8 cellular contexts compared by ENCODE assay signal in genomic region chr22:20131593-20131855, GRCh38. TPM values are rescaled to one million over a fixed set of nuclear protein-coding genes. Genes with fewer than 3 reads are reported as not detected.
A peak's percentile ranks its signal among the peaks of the same experiment; 100 is the strongest.
DNase-seq lines count a peak whose midpoint lies in the region; ATAC-seq and TF ChIP-seq lines count a peak whose summit lies in the region.

Gene ZDHHC8 (plus strand): TSS chr22:20131804. CDS start chr22:20131948, 144 bp downstream.

- H3K27me3 Mint-ChIP-seq in activated B cell treated with CpG ODN at 0.5 μM for 24 hours: no peaks in the 10 kb centered on the region
- H3K27me3 Mint-ChIP-seq in effector memory CD8-positive, alpha-beta T cell: no peaks in the 10 kb centered on the region

- no peak for DNase-seq in GM12864 (ENCODE audit: low read depth)
- DNase-seq in activated B cell treated with CpG ODN at 0.5 μM for 24 hours: no peak
- peak in 1 of 3 experiments; percentile 19 for DNase-seq in effector memory CD8-positive, alpha-beta T cell
- no peak for DNase-seq in SK-N-DZ (ENCODE audit: low spot score)

- no peak within 1 kb of the TSS for H3K27ac Mint-ChIP-seq in activated B cell treated with CpG ODN at 0.5 μM for 24 hours
- H3K27ac Mint-ChIP-seq in effector memory CD8-positive, alpha-beta T cell: peak within 1 kb of the TSS in 1 of 2 donors; percentile 78

- no peak for TF ChIP-seq CTCF in GM12864 (IDR thresholded peaks at IDR 0.05; ENCODE audit: low read depth, low read length, missing control alignments)
- TF ChIP-seq CTCF in activated B cell treated with CpG ODN at 0.5 μM for 24 hours (IDR thresholded peaks at IDR 0.05): no peak

- POLR2A ChIA-PET in activated B cell treated with CpG ODN at 0.5 μM for 24 hours (lab: Charles Lee): interaction anchor here (1.3 kb wide), 1 partner anchor 14 kb away, joined by 8 read pairs; the partner anchor contains the start of gene TRMT2A

- H3K36me3 Mint-ChIP-seq in activated B cell treated with CpG ODN at 0.5 μM for 24 hours (ENCODE audit: low read depth): peaks cover 19% of the 10 kb centered on the region
- peaks cover 12% of the 10 kb centered on the region for H3K36me3 Mint-ChIP-seq in effector memory CD8-positive, alpha-beta T cell (ENCODE audit: insufficient read depth)

- no peaks in the 10 kb centered on the region for H3K27me3 ChIP-seq in mononuclear cell (ENCODE audit: insufficient read depth, low read length)
- H3K27me3 ChIP-seq in thymus (ENCODE audit: control insufficient read depth, insufficient read depth): no peaks in the 10 kb centered on the region

- H3K4me1 Mint-ChIP-seq in activated B cell treated with CpG ODN at 0.5 μM for 24 hours: peaks cover 36% of the 10 kb centered on the region
- peaks cover 9 to 39% of the 10 kb centered on the region in 2 donors for H3K4me1 Mint-ChIP-seq in effector memory CD8-positive, alpha-beta T cell (ENCODE audit: low read depth in 2 of 2)

- H3K9me3 Mint-ChIP-seq in activated B cell treated with CpG ODN at 0.5 μM for 24 hours: no peaks in the 10 kb centered on the region
- no peaks in the 10 kb centered on the region for H3K9me3 Mint-ChIP-seq in effector memory CD8-positive, alpha-beta T cell

- intact Hi-C loops in activated B cell treated with CpG ODN at 0.5 μM for 24 hours (cut with micrococcal nuclease): loop anchor here (1.0 to 5.0 kb wide), 8 partner anchors 14 to 727 kb away; partner anchors contain the start of genes DGCR8, HIRA, KLHL22 and MRPL40

- CTCF ChIA-PET in activated B cell treated with CpG ODN at 0.5 μM for 24 hours (lab: Charles Lee): no interaction called here

- peak; percentile 52 for ATAC-seq in HG02885 (IDR thresholded peaks at IDR 0.05; ENCODE audit: poor library complexity, unreplicated experiment)
- peak; percentile 69 for ATAC-seq in activated B cell treated with CpG ODN at 0.5 μM for 24 hours (ENCODE audit: low read depth)
- ATAC-seq in effector memory CD8-positive, alpha-beta T cell (replicated peaks): peak; percentile 67
- no peak for ATAC-seq in HG03457 (IDR thresholded peaks at IDR 0.05; ENCODE audit: unreplicated experiment)

- H3K9me3 ChIP-seq in mononuclear cell (ENCODE audit: low read depth, low read length) (no peaks in the 10 kb centered on the region), thymus (ENCODE audit: control insufficient read depth) (no peaks in the 10 kb centered on the region)

- H3K4me1 ChIP-seq in mononuclear cell (ENCODE audit: insufficient read depth, low read length) (peaks cover 23% of the 10 kb centered on the region), thymus (ENCODE audit: control insufficient read depth, insufficient read depth, low read length) (peaks cover 20% of the 10 kb centered on the region)

- peak within 1 kb of the TSS; percentile 73 for H3K4me3 Mint-ChIP-seq in activated B cell treated with CpG ODN at 0.5 μM for 24 hours
- peak within 1 kb of the TSS; percentile 66 to 78 for H3K4me3 Mint-ChIP-seq in effector memory CD8-positive, alpha-beta T cell

- peak within 1 kb of the TSS; percentile 82 for H3K4me3 ChIP-seq in GM12864 (ENCODE audit: low read depth, low read length)
- H3K4me3 ChIP-seq in mononuclear cell (ENCODE audit: low read length): peak within 1 kb of the TSS; percentile 76
- H3K4me3 ChIP-seq in thymus (ENCODE audit: low read length): peak within 1 kb of the TSS; percentile 75

- peaks cover 6% of the 10 kb centered on the region for H3K36me3 ChIP-seq in thymus (ENCODE audit: control insufficient read depth, insufficient read depth)

- peak within 1 kb of the TSS; percentile 81 for H3K27ac ChIP-seq in thymus (ENCODE audit: low read depth)

- under 1% methylated on average over 39 of the region's 42 CpGs for WGBS in thymus

RNA-seq across cellular contexts. Expression of gene ZDHHC8, which starts in this region (rescaled TPM):
- total RNA-seq in activated B cell treated with CpG ODN at 0.5 μM for 24 hours (51.9 and 65.6 TPM in 2 replicates), mononuclear cell (6.4 TPM)
- 35.1 TPM for polyA plus RNA-seq in thymus
- polyA plus RNA-seq in SK-N-DZ (2014; cell fraction: cytosol; rRNA removed): 10.4 and 14.8 TPM in 2 replicates
- polyA plus RNA-seq in SK-N-DZ (2014; cell fraction: nucleus; rRNA removed): 110 and 161 TPM in 2 replicates
